Comparison of ENCODE assay signal across 9 cellular contexts in genomic region chr10:124534231-124534798, GRCh38.
A peak's percentile ranks its signal among the peaks of the same experiment; 100 is the strongest.
DNase-seq lines count a peak whose midpoint lies in the region; ATAC-seq and TF ChIP-seq lines count a peak whose summit lies in the region.
"Had no signal": no experiment of that assay in that cellular context is flagged by ENCODE, and none has a peak within 500 bp of the region (broad histone marks: within the 10 kb centered on the region; RNA-seq: fewer than 3 reads in every experiment).

No MANE protein-coding gene starts in this region.

- H3K27me3 Mint-ChIP-seq in CD4-positive, alpha-beta T cell = no peaks in the 10 kb centered on the region
- H3K27me3 Mint-ChIP-seq in IgD-negative memory B cell (no peaks in the 10 kb centered on the region), endodermal cell (ENCODE audit: insufficient read depth) (no peaks in the 10 kb centered on the region)
- H3K27me3 Mint-ChIP-seq: natural killer cell treated with Interleukin-12 subunit alpha and Interleukin-12 subunit beta and Interleukin-15 and Interleukin-18, amount 100 ng/mL, for 72 hours had no signal

- H3K4me3 ChIP-seq in endodermal cell (ENCODE audit: low read length) (no peak overlapping the region), vagina (no peak overlapping the region)

- peak; percentile 49 for TF ChIP-seq CTCF in CD4-positive, alpha-beta T cell (IDR thresholded peaks at IDR 0.05)
- TF ChIP-seq CTCF in endodermal cell (conservative IDR thresholded peaks at IDR 0.05) (peak; percentile 68), vagina (IDR thresholded peaks at IDR 0.05) (peak in 1 of 3 experiments; percentile 23)

- H3K4me1 ChIP-seq in endodermal cell (ENCODE audit: control insufficient read depth, insufficient read depth, low read length) = no peaks in the 10 kb centered on the region
- peaks cover 10% of the 10 kb centered on the region for H3K4me1 ChIP-seq in vagina

- H3K9me3 ChIP-seq in CD4-positive, alpha-beta T cell (ENCODE audit: control insufficient read depth, low read length) = no peaks in the 10 kb centered on the region
- H3K9me3 ChIP-seq in endodermal cell (ENCODE audit: control insufficient read depth, low read length) = no peaks in the 10 kb centered on the region
- H3K9me3 ChIP-seq in vagina = no peaks in the 10 kb centered on the region

- ATAC-seq in CD4-positive, alpha-beta T cell (ENCODE audit: poor library complexity) = peak; percentile 22

- H3K27ac Mint-ChIP-seq in CD4-positive, alpha-beta T cell = no peak overlapping the region
- H3K27ac Mint-ChIP-seq in IgD-negative memory B cell (peak overlapping the region; percentile 87 to 97 (median 89)), endodermal cell (no peak overlapping the region)

- H3K36me3 Mint-ChIP-seq in CD4-positive, alpha-beta T cell (ENCODE audit: low read depth) = no peaks in the 10 kb centered on the region
- no peaks in the 10 kb centered on the region for H3K36me3 Mint-ChIP-seq in IgD-negative memory B cell
- H3K36me3 Mint-ChIP-seq in endodermal cell (ENCODE audit: low read depth) = no peaks in the 10 kb centered on the region
- H3K36me3 Mint-ChIP-seq: natural killer cell treated with Interleukin-12 subunit alpha and Interleukin-12 subunit beta and Interleukin-15 and Interleukin-18, amount 100 ng/mL, for 72 hours had no signal

- CTCF ChIA-PET in CD4-positive, alpha-beta T cell (lab: Charles Lee) = interaction anchor here (1.3 kb wide), 1 partner anchor 211 kb away, joined by 3 read pairs; no protein-coding TSS in a partner anchor

- H3K27ac ChIP-seq in CD4-positive, alpha-beta T cell (ENCODE audit: low read depth, low read length) = no peak overlapping the region
- H3K27ac ChIP-seq in endodermal cell (ENCODE audit: low read depth, low read length) (no peak overlapping the region), vagina (no peak overlapping the region)

- no peak for TF ChIP-seq POLR2A in vagina (IDR thresholded peaks at IDR 0.05)

- no peaks in the 10 kb centered on the region for H3K9me3 Mint-ChIP-seq in CD4-positive, alpha-beta T cell
- H3K9me3 Mint-ChIP-seq in IgD-negative memory B cell (no peaks in the 10 kb centered on the region), endodermal cell (no peaks in the 10 kb centered on the region)
- H3K9me3 Mint-ChIP-seq: natural killer cell treated with Interleukin-12 subunit alpha and Interleukin-12 subunit beta and Interleukin-15 and Interleukin-18, amount 100 ng/mL, for 72 hours had no signal

- no peak overlapping the region for H3K4me3 Mint-ChIP-seq in CD4-positive, alpha-beta T cell
- H3K4me3 Mint-ChIP-seq in IgD-negative memory B cell = peak overlapping the region; percentile 35 to 82 (median 68)
- H3K4me3 Mint-ChIP-seq in endodermal cell = no peak overlapping the region
- H3K4me3 Mint-ChIP-seq: natural killer cell treated with Interleukin-12 subunit alpha and Interleukin-12 subunit beta and Interleukin-15 and Interleukin-18, amount 100 ng/mL, for 72 hours had no signal

- peaks cover 9% of the 10 kb centered on the region for H3K4me1 Mint-ChIP-seq in CD4-positive, alpha-beta T cell (ENCODE audit: low read depth)
- H3K4me1 Mint-ChIP-seq in IgD-negative memory B cell (peaks cover 25 to 38% (median 33%) of the 10 kb centered on the region in 3 donors), endodermal cell (peaks cover 8% of the 10 kb centered on the region)

- no peak overlapping the region for H3K9ac ChIP-seq in endodermal cell (ENCODE audit: extremely low read depth, low read length, poor library complexity, severe bottlenecking)

- H3K27me3 ChIP-seq in CD4-positive, alpha-beta T cell (ENCODE audit: control insufficient read depth, insufficient read depth, low read length) = no peaks in the 10 kb centered on the region
- H3K27me3 ChIP-seq in endodermal cell (ENCODE audit: control insufficient read depth, insufficient read depth, low read length, poor library complexity, severe bottlenecking) = no peaks in the 10 kb centered on the region
- H3K27me3 ChIP-seq in vagina = no peaks in the 10 kb centered on the region

- POLR2A ChIA-PET in CD4-positive, alpha-beta T cell (lab: Charles Lee) = interaction anchor here (1.8 to 2.5 kb wide), 2 partner anchors 207 to 212 kb away, joined by 9 to 13 read pairs; no protein-coding TSS in a partner anchor

- WGBS in endodermal cell (ENCODE audit: insufficient coverage in 1 of 2, insufficient read length in 1 of 2), 2 experiments = 80 to 82% methylated on average over 29 to 30 of the region's 30 CpGs

- no peak for DNase-seq in CD4-positive, alpha-beta T cell
- peak; percentile 82 for DNase-seq in endodermal cell
- DNase-seq in midbrain (lab: John Stamatoyannopoulos, UW) = peak; percentile 49
- no peak for DNase-seq in NCI-H1417 treated with DMSO at 0.1 percent for 48 hours (lab: John Stamatoyannopoulos, UW)
- DNase-seq in DMS79 treated with DMSO at 0.1 percent for 48 hours (lab: John Stamatoyannopoulos, UW) = no peak
- no peak for DNase-seq in vagina (ENCODE audit: extremely low spot score in 2 of 2)
- no peak for DNase-seq in NCI-H2196 (lab: John Stamatoyannopoulos, UW; ENCODE audit: unreplicated experiment)

- intact Hi-C loops in CD4-positive, alpha-beta T cell (cut with DNase I, micrococcal nuclease) = loop anchor here (5.0 to 10.0 kb wide), 2 partner anchors 110 to 528 kb away; no protein-coding TSS in a partner anchor
- intact Hi-C loops in vagina (cut with DNase I) = loop anchor here (10.0 kb wide), 1 partner anchor 290 kb away; no protein-coding TSS in a partner anchor

- H3K36me3 ChIP-seq in endodermal cell (ENCODE audit: control insufficient read depth, insufficient read depth, low read length) (no peaks in the 10 kb centered on the region), vagina (no peaks in the 10 kb centered on the region)

Comparison
In these comparisons a context has a peak if more than half of its experiments do, and no peak if none do; other contexts are left out.
1. DNase-seq: peak in endodermal cell (single experiment) and midbrain (single experiment); none in CD4-positive, alpha-beta T cell (0 of 10), NCI-H1417 treated with DMSO at 0.1 percent for 48 hours (single experiment), DMS79 treated with DMSO at 0.1 percent for 48 hours (single experiment), vagina (0 of 2) and NCI-H2196 (single experiment).
2. H3K27ac Mint-ChIP-seq: peak in IgD-negative memory B cell (3 of 3); none in CD4-positive, alpha-beta T cell (single experiment) and endodermal cell (single experiment).
3. H3K4me3 Mint-ChIP-seq: peak in IgD-negative memory B cell (4 of 4); none in CD4-positive, alpha-beta T cell (single experiment) and endodermal cell (single experiment).